Comparison of ENCODE assay signal across 8 cellular contexts in the genomic region with DNA sequence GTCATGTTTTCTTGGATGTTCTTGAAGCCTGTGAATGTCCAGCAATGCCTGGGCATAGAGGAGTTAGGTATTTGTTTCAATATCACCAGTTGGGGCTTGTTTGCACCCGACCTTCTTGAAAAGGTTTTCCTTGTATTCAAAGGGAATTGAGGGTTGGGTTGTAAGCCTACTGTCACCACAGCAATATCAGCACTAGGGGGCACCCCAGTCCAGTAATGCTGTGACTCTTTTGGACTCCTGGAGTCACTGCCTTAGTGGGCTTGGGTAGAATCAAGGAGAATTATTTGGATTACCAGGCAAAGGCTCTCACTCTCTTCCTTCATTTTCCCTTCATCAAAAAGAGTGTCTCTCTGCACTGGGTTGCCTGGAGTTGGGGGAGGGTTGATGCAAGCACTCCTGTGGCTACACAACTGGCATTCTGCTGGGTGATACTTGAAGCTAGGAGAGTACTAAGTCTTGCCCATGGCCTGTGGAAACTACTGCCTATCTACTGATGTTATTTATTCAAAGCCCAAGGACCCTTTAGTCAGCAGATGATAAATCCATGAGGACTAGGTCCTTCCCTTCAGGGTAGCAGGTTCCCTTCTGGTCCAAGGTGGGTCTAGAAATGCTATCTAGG. TPM values are rescaled to one million over a fixed set of nuclear protein-coding genes. Genes with fewer than 3 reads are reported as not detected.
DNase-seq lines count a peak whose midpoint lies in the region; ATAC-seq, FAIRE-seq and TF ChIP-seq lines count a peak whose summit lies in the region.

No MANE protein-coding gene starts in this region.

- FAIRE-seq in kidney (lab: Jason Lieb, UNC) = no peak

- no peak overlapping the region for H2AFZ ChIP-seq in KMS-11 (ENCODE audit: low read depth)

- DNase-seq in EH (ENCODE audit: low read depth) (peak; percentile 14), fibroblast of the aortic adventitia (ENCODE audit: low read depth) (peak; percentile 23), kidney (no peak)
- DNase-seq in activated CD4-positive, alpha-beta T cell treated with anti-CD3 and anti-CD28 coated beads, Interleukin-2, amount 50 U/mL, for 1 hour = peak; percentile 35
- DNase-seq in stimulated activated CD4-positive, alpha-beta T cell treated with anti-CD3 and anti-CD28 coated beads, Interleukin-2, amount 100 ng/mL, for 24 hours = peak; percentile 59 to 60

- H3K9ac ChIP-seq in KMS-11 (no peak overlapping the region), kidney (ENCODE audit: low read length in 2 of 2) (no peak overlapping the region)

- H3K27ac ChIP-seq in KMS-11 (no peak overlapping the region), kidney (ENCODE audit: low read depth in 2 of 2, low read length in 2 of 2) (no peak overlapping the region)

- ATAC-seq in GM18502 (IDR thresholded peaks at IDR 0.05; ENCODE audit: poor library complexity, unreplicated experiment) = no peak
- no peak for ATAC-seq in GM18519 (IDR thresholded peaks at IDR 0.05; ENCODE audit: low FRiP score, unreplicated experiment)

- intact Hi-C loops in kidney (cut with DNase I) = no loop called here

- no peaks in the 10 kb centered on the region for H3K79me2 ChIP-seq in KMS-11 (ENCODE audit: insufficient read depth, low read depth)

- H3K4me3 ChIP-seq in KMS-11 (IDR thresholded peaks at IDR 0.05; ENCODE audit: insufficient read depth, low read depth, low read length) (no peak overlapping the region), fibroblast of the aortic adventitia (ENCODE audit: low read depth, low read length) (no peak overlapping the region), kidney (ENCODE audit: low read length in 2 of 2) (no peak overlapping the region)

- no peaks in the 10 kb centered on the region for H3K27me3 ChIP-seq in KMS-11 (ENCODE audit: insufficient read depth, low read depth)

- no peaks in the 10 kb centered on the region for H4K20me1 ChIP-seq in KMS-11 (ENCODE audit: insufficient read depth)

- H3K36me3 ChIP-seq in KMS-11 (ENCODE audit: insufficient read depth) (no peaks in the 10 kb centered on the region), kidney (ENCODE audit: control insufficient read depth in 1 of 2, insufficient read depth in 2 of 2, low read length in 2 of 2) (no peaks in the 10 kb centered on the region)

- H3K4me2 ChIP-seq in KMS-11 = no peak overlapping the region

- no peaks in the 10 kb centered on the region for H3K9me3 ChIP-seq in kidney (ENCODE audit: control insufficient read depth in 1 of 2, low read length in 2 of 2)

- peak; percentile 89 for TF ChIP-seq CTCF in KMS-11 (conservative IDR thresholded peaks at IDR 0.05; ENCODE audit: low read depth, low read length)
- peak; percentile 20 for TF ChIP-seq CTCF in fibroblast of the aortic adventitia (IDR thresholded peaks at IDR 0.05; ENCODE audit: insufficient read depth, low read length)
- no peak for TF ChIP-seq CTCF in kidney (IDR thresholded peaks at IDR 0.05; ENCODE audit: borderline replicate concordance, extremely low read depth, insufficient read depth)

- no peaks in the 10 kb centered on the region for H3K4me1 ChIP-seq in KMS-11 (ENCODE audit: low read depth, poor library complexity, severe bottlenecking)
- no peaks in the 10 kb centered on the region for H3K4me1 ChIP-seq in kidney (ENCODE audit: control insufficient read depth in 1 of 2, insufficient read depth in 1 of 2, low read depth in 1 of 2, low read length in 2 of 2)

RNA-seq across cellular contexts. Expression of a gene that starts 34.5 kb away (rescaled TPM):
- total RNA-seq in fibroblast of the aortic adventitia (ENCODE audit: low replicate concordance) (not detected in 2 replicates), kidney (not detected)
- not detected for polyA plus RNA-seq in kidney (ENCODE audit: insufficient read depth, low read depth, low replicate concordance)

RNA-seq across cellular contexts. Expression of a gene that starts 44.8 kb away (rescaled TPM):
- total RNA-seq in fibroblast of the aortic adventitia (ENCODE audit: low replicate concordance) (not detected in 2 replicates), kidney (not detected)
- polyA plus RNA-seq in kidney (ENCODE audit: insufficient read depth, low read depth, low replicate concordance) = not detected

RNA-seq across cellular contexts. Expression of a gene that starts 47.7 kb away (rescaled TPM):
- total RNA-seq in fibroblast of the aortic adventitia (ENCODE audit: low replicate concordance) (not detected in 2 replicates), kidney (not detected)
- polyA plus RNA-seq in kidney (ENCODE audit: insufficient read depth, low read depth, low replicate concordance) = not detected
